Comparison of ENCODE assay signal across 26 cellular contexts in genomic region chr19:39332293-39332692, GRCh38. TPM values are rescaled to one million over a fixed set of nuclear protein-coding genes. Genes with fewer than 3 reads are reported as not detected.
"Had no signal": no experiment of that assay in that cellular context is flagged by ENCODE, and none has a peak within 500 bp of the region (broad histone marks: within the 10 kb centered on the region; RNA-seq: fewer than 3 reads in every experiment).

No MANE protein-coding gene starts in this region.

- H3K9me3 ChIP-seq: pancreas, right lobe of liver, stomach, testis had no signal

- H3K4me1 ChIP-seq: pancreas had no signal

- H3K4me2 ChIP-seq: hepatocyte had no signal

- H3K36me3 Mint-ChIP-seq: natural killer cell had no signal

- DNase-seq: activated CD4-positive, alpha-beta T cell treated with anti-CD3 and anti-CD28 coated beads, Interleukin-2, amount 50 U/mL, for 48 hours; amniotic stem cell; dorsolateral prefrontal cortex; endodermal cell; foreskin fibroblast; mesendoderm; natural killer cell; pancreas; right lobe of liver; small intestine; stimulated activated CD4-positive, alpha-beta T cell treated with anti-CD3 and anti-CD28 coated beads, Interleukin-15, amount 100 ng/mL, for 24 hours; stimulated activated CD4-positive, alpha-beta T cell treated with anti-CD3 and anti-CD28 coated beads, Interleukin-2, amount 100 ng/mL, for 48 hours; stomach; T-helper 1 cell; T1000; testis had no signal

- ATAC-seq: activated CD4-positive, CD25-positive, alpha-beta regulatory T cell treated with anti-CD3 and anti-CD28 coated beads, Interleukin-2, amount 50 U/mL, for 24 hours; activated naive CD4-positive, alpha-beta T cell treated with anti-CD3 and anti-CD28 coated beads, Interleukin-2, amount 50 U/mL, for 72 hours; natural killer cell; pancreas; right lobe of liver; SK-N-SH treated with all-trans-retinoic acid at 6 μM for 48 hours had no signal

- H3K36me3 ChIP-seq: pancreas, right lobe of liver had no signal

- H3K4me3 Mint-ChIP-seq: endodermal cell had no signal

- H3K27ac Mint-ChIP-seq: endodermal cell had no signal

- H3K4me1 Mint-ChIP-seq: endodermal cell had no signal

- H3K27ac ChIP-seq: dorsolateral prefrontal cortex, epithelial cell of prostate, hepatocyte, pancreas, right lobe of liver, stomach, testis had no signal

- H3K79me2 ChIP-seq: hepatocyte had no signal

- H2AFZ ChIP-seq: hepatocyte had no signal

- H3K9me3 Mint-ChIP-seq: activated naive CD4-positive, alpha-beta T cell treated with anti-CD3 and anti-CD28 coated beads, Interleukin-2, amount 50 U/mL, for 72 hours; endodermal cell; natural killer cell had no signal

- H3K4me3 ChIP-seq: dorsolateral prefrontal cortex, hepatocyte, pancreas, right lobe of liver, stomach, testis had no signal

- H3K27me3 ChIP-seq: dorsolateral prefrontal cortex, hepatocyte, pancreas, right lobe of liver, testis had no signal

RNA-seq across cellular contexts. Expression of gene GMFG, which starts 3.5 kb away (rescaled TPM):
- total RNA-seq: endodermal cell, hepatocyte had no signal

RNA-seq across cellular contexts. Expression of gene IFNL1, which starts 36.1 kb away (rescaled TPM):
- total RNA-seq: dorsolateral prefrontal cortex, endodermal cell, glomerular endothelial cell, hepatocyte, lower leg skin, mucosa of gallbladder, pancreas, pulmonary artery endothelial cell, right lobe of liver, stomach, testis, ureter had no signal
- polyA plus RNA-seq: hepatocyte, pancreas, small intestine, stomach had no signal
